Comparison of ENCODE assay signal across 8 cellular contexts in genomic region chr22:19523240-19524169, GRCh38. TPM values are rescaled to one million over a fixed set of nuclear protein-coding genes. Genes with fewer than 3 reads are reported as not detected.
DNase-seq lines count a peak whose midpoint lies in the region; ATAC-seq, FAIRE-seq and TF ChIP-seq lines count a peak whose summit lies in the region.

No MANE protein-coding gene starts in this region.

- POLR2A ChIA-PET in H1 (lab: Charles Lee; ENCODE audit: partially characterized antibody), result interaction anchor here (0.7 to 1.5 kb wide), 4 partner anchors 17 to 31 kb away, joined by 3 to 4 read pairs (median 3); no protein-coding TSS in a partner anchor

- H3K27me3 ChIP-seq in RWPE2 (ENCODE audit: insufficient read depth, poor library complexity, severe bottlenecking) (peaks cover 15% of the 10 kb centered on the region), H1 (replicated peaks in 1 of 4; ENCODE audit: control insufficient read depth in 3 of 4, extremely low read depth in 1 of 4, insufficient read depth in 3 of 4, low read length in 3 of 4) (peaks cover 0 to 45% (median 35%) of the 10 kb centered on the region in 4 experiments; a peak in 6 of 7 replicates), mucosa of rectum (ENCODE audit: control insufficient read depth in 2 of 2, insufficient read depth in 2 of 2, low read length in 2 of 2) (peaks cover 8 to 14% of the 10 kb centered on the region in 2 donors)

- H3K9me3 ChIP-seq in ES-I3 (ENCODE audit: control insufficient read depth, insufficient read depth, low read length) (no peaks in the 10 kb centered on the region), RWPE2 (ENCODE audit: severe bottlenecking) (no peaks in the 10 kb centered on the region), H1 (ENCODE audit: insufficient read depth in 2 of 2, low read depth in 1 of 2, low read length in 1 of 2) (no peaks in the 10 kb centered on the region), mucosa of rectum (ENCODE audit: control insufficient read depth in 2 of 2, low read length in 2 of 2) (no peaks in the 10 kb centered on the region)

- no peak overlapping the region for H3K23ac ChIP-seq in H1 (ENCODE audit: insufficient read length)

- H2AFZ ChIP-seq in H1 (ENCODE audit: low read length), result no peak overlapping the region

- no peaks in the 10 kb centered on the region for H3K4me1 ChIP-seq in ES-I3 (ENCODE audit: insufficient read depth, low read length)
- H3K4me1 ChIP-seq in RWPE2 (ENCODE audit: insufficient read depth, poor library complexity, severe bottlenecking), result no peaks in the 10 kb centered on the region
- H3K4me1 ChIP-seq in H1 (replicated peaks in 1 of 4; ENCODE audit: control insufficient read depth in 3 of 4, insufficient read depth in 4 of 4, low read length in 3 of 4), result peaks cover 0 to 15% (median 13%) of the 10 kb centered on the region in 4 experiments; a peak in 6 of 7 replicates
- H3K4me1 ChIP-seq in mucosa of rectum (ENCODE audit: control insufficient read depth in 2 of 2, insufficient read depth in 2 of 2, low read length in 2 of 2), result peaks cover 0 to 8% of the 10 kb centered on the region in 2 donors

- peaks cover 0 to 19% of the 10 kb centered on the region in 2 experiments for H4K20me1 ChIP-seq in H1 (replicated peaks in 1 of 2; ENCODE audit: control insufficient read depth in 1 of 2, insufficient read depth in 2 of 2, low read length in 2 of 2)

- no peak overlapping the region for H3K14ac ChIP-seq in H1 (ENCODE audit: insufficient read length)

- FAIRE-seq in H1 (lab: Jason Lieb, UNC), result no peak

- H2AK5ac ChIP-seq in H1 (ENCODE audit: low read depth, low read length), result peak overlapping the region; percentile 61; the same call in 1 of the 2 replicates

- H3K4me2 ChIP-seq in H1 (ENCODE audit: insufficient read depth in 1 of 2, low read depth in 2 of 2, low read length in 2 of 2), result peak overlapping the region; percentile 90 to 97

- H3K27ac ChIP-seq in RWPE2 (ENCODE audit: poor library complexity, severe bottlenecking) (no peak overlapping the region), H1 (ENCODE audit: low read depth, low read length) (no peak overlapping the region), mucosa of rectum (ENCODE audit: low read depth in 2 of 2, low read length in 2 of 2) (peak overlapping the region; percentile 23 to 35)

- H2BK120ac ChIP-seq in H1 (replicated peaks; ENCODE audit: low read depth, low read length), result no peak overlapping the region

- peak overlapping the region; percentile 59; the same call in 1 of the 2 replicates for H4K8ac ChIP-seq in H1 (ENCODE audit: extremely low read depth, insufficient read depth, low read length)

- TF ChIP-seq CTCF in RWPE2 (IDR thresholded peaks at IDR 0.05; ENCODE audit: poor library complexity, severe bottlenecking) (no peak), H1 (IDR thresholded peaks at IDR 0.05; ENCODE audit: control extremely low read depth in 1 of 3, insufficient read depth in 1 of 3, low read depth in 1 of 3, low read length in 3 of 3) (no peak)

- H3K23me2 ChIP-seq in H1 (ENCODE audit: low read depth, low read length), result peaks cover 16% of the 10 kb centered on the region; the same call in 1 of the 2 replicates

- TF ChIP-seq RAD21 in H1 (IDR thresholded peaks at IDR 0.05 in 1 of 2, conservative IDR thresholded peaks at IDR 0.05 in 1 of 2; ENCODE audit: low read depth in 2 of 2, low read length in 2 of 2), result no peak; a peak in 1 of 4 replicates

- DNase-seq in RWPE2 (ENCODE audit: low spot score), result no peak
- peak in 1 of 2 experiments; percentile 74 for DNase-seq in H1 (ENCODE audit: low read depth in 1 of 2, low spot score in 2 of 2)
- DNase-seq in dedifferentiated amniotic fluid mesenchymal stem cell (ENCODE audit: extremely low spot score), result no peak
- DNase-seq in nucleus accumbens (lab: John Stamatoyannopoulos, UW), result no peak
- no peak for DNase-seq in DMS114 treated with DMSO at 0.1 percent for 48 hours (lab: John Stamatoyannopoulos, UW; ENCODE audit: unreplicated experiment)

- no peaks in the 10 kb centered on the region for H3K79me2 ChIP-seq in H1 (ENCODE audit: control insufficient read depth in 1 of 2, insufficient read depth in 2 of 2, low read length in 2 of 2)

- no peaks in the 10 kb centered on the region for H3K36me3 ChIP-seq in ES-I3 (ENCODE audit: insufficient read depth, low read length)
- peaks cover 7% of the 10 kb centered on the region; the same call in 1 of the 2 replicates for H3K36me3 ChIP-seq in RWPE2 (ENCODE audit: low read depth)
- H3K36me3 ChIP-seq in H1 (ENCODE audit: control insufficient read depth in 2 of 4, insufficient read depth in 4 of 4, low read length in 3 of 4), result no peaks in the 10 kb centered on the region
- H3K36me3 ChIP-seq in mucosa of rectum (ENCODE audit: control insufficient read depth in 2 of 2, insufficient read depth in 2 of 2, low read length in 2 of 2), result no peaks in the 10 kb centered on the region

- no peak overlapping the region for H2BK5ac ChIP-seq in H1 (ENCODE audit: low read depth, low read length)

- peak overlapping the region; percentile 31; the same call in 1 of the 2 replicates for H2BK15ac ChIP-seq in H1 (ENCODE audit: low read length)

- WGBS in H1 (ENCODE audit: extremely low coverage in 1 of 2, insufficient coverage in 1 of 2, insufficient read length in 1 of 2, insufficient replicate concordance in 2 of 2, low coverage in 1 of 2, low lambda C conversion rate in 2 of 2, missing lambda C conversion rate in 1 of 2), 2 experiments, result 6% methylated on average over 91 of the region's 99 CpGs; no CpG with 5 or more reads in 1 of the 2 experiments

- H3K4me3 ChIP-seq in RWPE2 (ENCODE audit: severe bottlenecking) (peak overlapping the region; percentile 24), H1 (ENCODE audit: extremely low read depth in 1 of 4, insufficient read depth in 2 of 4, low read depth in 3 of 4, low read length in 4 of 4) (peak overlapping the region; percentile 27 to 61 (median 40)), mucosa of rectum (ENCODE audit: low read length in 2 of 2) (peak overlapping the region; percentile 20 to 38)

- peak overlapping the region; percentile 55 for H4K91ac ChIP-seq in H1 (replicated peaks; ENCODE audit: insufficient read length, low read length)

- H3K18ac ChIP-seq in H1 (ENCODE audit: extremely low read depth, low read length), result peak overlapping the region; percentile 66

- peak; percentile 40 for ATAC-seq in RWPE2 (ENCODE audit: low read depth)
- no peak for ATAC-seq in GM21515 (IDR thresholded peaks at IDR 0.05; ENCODE audit: unreplicated experiment)

- CTCF ChIA-PET in H1 (lab: Charles Lee; ENCODE audit: partially characterized antibody), result interaction anchor here (0.8 to 1.5 kb wide), 6 partner anchors 31 to 109 kb away, joined by 3 to 4 read pairs (median 4); no protein-coding TSS in a partner anchor

- H4K5ac ChIP-seq in H1 (ENCODE audit: insufficient read length, low read depth, low read length), result no peak overlapping the region

- no peak overlapping the region for H2BK20ac ChIP-seq in H1 (ENCODE audit: low read length)

- no peak for TF ChIP-seq POLR2A in H1 (IDR thresholded peaks at IDR 0.05; ENCODE audit: control extremely low read depth in 1 of 2, low read depth in 2 of 2, low read length in 2 of 2)

- H3K79me1 ChIP-seq in H1 (ENCODE audit: low read depth, low read length), result no peaks in the 10 kb centered on the region

- H3K4ac ChIP-seq in H1 (replicated peaks; ENCODE audit: insufficient read length, low read depth, low read length), result peak overlapping the region; percentile 46

- H3K9ac ChIP-seq in ES-I3 (ENCODE audit: low read depth, low read length), result peak overlapping the region; percentile 46; the same call in 1 of the 2 replicates
- no peak overlapping the region for H3K9ac ChIP-seq in H1 (replicated peaks in 1 of 4; ENCODE audit: extremely low read depth in 1 of 4, low read depth in 3 of 4, low read length in 3 of 4)
- H3K9ac ChIP-seq in mucosa of rectum (ENCODE audit: low read depth in 1 of 2, low read length in 2 of 2), result peak overlapping the region in 1 of 2 donors; percentile 15

- no peak overlapping the region for H3K56ac ChIP-seq in H1 (replicated peaks; ENCODE audit: insufficient read length, low read depth, low read length)

- TF ChIP-seq EP300 in H1 (IDR thresholded peaks at IDR 0.05; ENCODE audit: borderline replicate concordance in 1 of 2, low read depth in 2 of 2, low read length in 2 of 2), result no peak

- H2BK12ac ChIP-seq in H1 (ENCODE audit: low read depth, low read length), result no peak overlapping the region

TF ChIP-seq in H1, 55 proteins besides CTCF, POLR2A, EP300 and RAD21 (continues in another document):
- no peak for TF ChIP-seq SP1 (IDR thresholded peaks at IDR 0.05; ENCODE audit: low read depth, low read length)

RNA-seq across cellular contexts. Expression of gene CLDN5, which starts 0.7 kb away (rescaled TPM):
- total RNA-seq in H1 (2021; fragmentation: NEBNext Ultra II Directional; extraction: Animal tissue kit (Norgen Biotek cat#: 25700)), result 0.69 and 1.6 TPM in 2 replicates
- polyA plus RNA-seq in H1 (2011; rRNA removed), result 1.2 and 2.5 TPM in 2 replicates
- polyA plus RNA-seq in H1 (2011; cell fraction: cytosol; rRNA removed), result 1.4 TPM
- polyA plus RNA-seq in H1 (2011; cell fraction: nucleus; rRNA removed), result 1.6 TPM
- polyA plus RNA-seq in H1 (2012, experiment 1 of 2), result 0.51 to 1.3 TPM (median 0.91 TPM) in 4 replicates
- polyA plus RNA-seq in H1 (2012, experiment 2 of 2), result 0.83 TPM
- 1.2 TPM for polyA plus RNA-seq in H1 (2013, experiment 1 of 2)
- 1.4 TPM for polyA plus RNA-seq in H1 (2013, experiment 2 of 2)
- 0.16 and 0.44 TPM in 2 replicates for polyA minus RNA-seq in H1 (2011; rRNA and poly(A)+ RNA removed)
- polyA minus RNA-seq in H1 (2011; cell fraction: cytosol; rRNA and poly(A)+ RNA removed), result 1.1 TPM
- polyA minus RNA-seq in H1 (2011; cell fraction: nucleus; rRNA and poly(A)+ RNA removed), result 4.3 TPM

RNA-seq across cellular contexts. Expression of gene CDC45, which starts 43.8 kb away (rescaled TPM):
- 31.9 and 32.6 TPM in 2 replicates for total RNA-seq in H1 (2021; fragmentation: NEBNext Ultra II Directional; extraction: Animal tissue kit (Norgen Biotek cat#: 25700))
- polyA plus RNA-seq in H1 (2011; rRNA removed), result 37.7 and 40.0 TPM in 2 replicates
- polyA plus RNA-seq in H1 (2011; cell fraction: cytosol; rRNA removed), result 48.7 TPM
- polyA plus RNA-seq in H1 (2011; cell fraction: nucleus; rRNA removed), result 93.4 TPM
- 41.7 to 48.4 TPM (median 48.0 TPM) in 4 replicates for polyA plus RNA-seq in H1 (2012, experiment 1 of 2)
- polyA plus RNA-seq in H1 (2012, experiment 2 of 2), result 17.8 TPM
- polyA plus RNA-seq in H1 (2013, experiment 1 of 2), result 20.6 TPM
- polyA plus RNA-seq in H1 (2013, experiment 2 of 2), result 19.0 TPM
- polyA minus RNA-seq in H1 (2011; rRNA and poly(A)+ RNA removed), result 36.0 and 42.1 TPM in 2 replicates
- 18.7 TPM for polyA minus RNA-seq in H1 (2011; cell fraction: cytosol; rRNA and poly(A)+ RNA removed)
- 42.5 TPM for polyA minus RNA-seq in H1 (2011; cell fraction: nucleus; rRNA and poly(A)+ RNA removed)

RNA-seq across cellular contexts. Expression of gene UFD1, which starts 44.5 kb away (rescaled TPM):
- 67.5 and 74.6 TPM in 2 replicates for total RNA-seq in H1 (2021; fragmentation: NEBNext Ultra II Directional; extraction: Animal tissue kit (Norgen Biotek cat#: 25700))
- polyA plus RNA-seq in H1 (2011; rRNA removed), result 84.6 and 116 TPM in 2 replicates
- 95.6 TPM for polyA plus RNA-seq in H1 (2011; cell fraction: cytosol; rRNA removed)
- polyA plus RNA-seq in H1 (2011; cell fraction: nucleus; rRNA removed), result 104 TPM
- polyA plus RNA-seq in H1 (2012, experiment 1 of 2), result 88.2 to 115 TPM (median 95.4 TPM) in 4 replicates
- polyA plus RNA-seq in H1 (2012, experiment 2 of 2), result 64.2 TPM
- polyA plus RNA-seq in H1 (2013, experiment 1 of 2), result 82.0 TPM
- polyA plus RNA-seq in H1 (2013, experiment 2 of 2), result 79.3 TPM
- polyA minus RNA-seq in H1 (2011; rRNA and poly(A)+ RNA removed), result 111 and 119 TPM in 2 replicates
- 24.9 TPM for polyA minus RNA-seq in H1 (2011; cell fraction: cytosol; rRNA and poly(A)+ RNA removed)
- 41.9 TPM for polyA minus RNA-seq in H1 (2011; cell fraction: nucleus; rRNA and poly(A)+ RNA removed)

Comparison
In these comparisons a context has a peak if more than half of its experiments do, and no peak if none do; other contexts are left out.
1. H3K27ac ChIP-seq: peak in mucosa of rectum (2 of 2); none in RWPE2 (single experiment) and H1 (single experiment).
2. Peak in every context shown above with its lines, with median percentiles within 50 percentile points of each other: H3K4me3 ChIP-seq.